22 cellular contexts compared by ENCODE assay signal in the genomic region with DNA sequence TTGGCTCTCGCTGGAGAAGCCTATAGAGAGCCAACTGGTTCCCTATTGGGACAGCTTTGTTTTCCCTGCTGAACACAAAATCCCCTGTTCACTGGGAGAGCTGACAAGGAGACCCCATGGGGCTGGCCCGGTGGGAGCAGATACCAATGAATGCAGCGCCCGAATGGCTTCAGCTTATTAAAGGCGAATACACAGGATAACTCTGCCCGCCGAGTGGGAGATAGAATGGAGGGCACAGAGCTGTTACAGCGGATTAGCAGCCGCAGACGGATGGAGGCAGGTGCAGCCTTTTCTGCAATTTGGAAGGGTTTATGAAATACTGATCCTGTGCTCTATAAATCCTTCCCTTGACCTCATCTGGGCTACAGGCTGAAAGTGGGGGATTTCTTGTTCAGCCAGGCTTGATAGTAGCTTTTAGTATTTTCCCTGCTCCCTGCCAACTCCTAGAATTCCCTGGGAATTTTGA.
DNase-seq lines count a peak whose midpoint lies in the region; TF ChIP-seq lines count a peak whose summit lies in the region.
"Had no signal": no experiment of that assay in that cellular context is flagged by ENCODE, and none has a peak within 500 bp of the region (broad histone marks: within the 10 kb centered on the region; RNA-seq: fewer than 3 reads in every experiment).

No MANE protein-coding gene starts in this region.

- CTCF ChIA-PET in HEK293 (lab: Yijun Ruan, JAX) = interaction anchor here (0.7 kb wide), 1 partner anchor 202 kb away, joined by 3 read pairs; no protein-coding TSS in a partner anchor

- H3K9me3 ChIP-seq in HEK293 (ENCODE audit: control insufficient read depth, insufficient read depth, low read depth, low read length) (no peaks in the 10 kb centered on the region), thymus (ENCODE audit: control insufficient read depth) (no peaks in the 10 kb centered on the region)
- H3K9me3 ChIP-seq: neutrophil, Peyer's patch, upper lobe of left lung had no signal

- H3K4me3 ChIP-seq in HEK293 (ENCODE audit: low read depth, low read length) = no peak overlapping the region
- H3K4me3 ChIP-seq in thymus (ENCODE audit: low read length) = no peak overlapping the region
- H3K4me3 ChIP-seq: Peyer's patch, smooth muscle cell, upper lobe of left lung had no signal

- H3K4me1 ChIP-seq in HEK293 (ENCODE audit: control insufficient read depth, insufficient read depth, low read length) (peaks cover 2% of the 10 kb centered on the region; the same call in 1 of the 2 replicates), thymus (ENCODE audit: control insufficient read depth, insufficient read depth, low read length) (peaks cover 49% of the 10 kb centered on the region)
- H3K4me1 ChIP-seq: upper lobe of left lung had no signal

- WGBS in thymus = 98% methylated on average over 10 of the region's 10 CpGs

- no peaks in the 10 kb centered on the region for H3K27me3 ChIP-seq in thymus (ENCODE audit: control insufficient read depth, insufficient read depth)
- H3K27me3 ChIP-seq: neutrophil, Peyer's patch, upper lobe of left lung had no signal

- H3K27ac ChIP-seq in HEK293 (ENCODE audit: extremely low read depth, low read depth, low read length) (no peak overlapping the region), thymus (ENCODE audit: low read depth) (peak overlapping the region; percentile 55)
- H3K27ac ChIP-seq: neutrophil, Peyer's patch, upper lobe of left lung had no signal

- DNase-seq in NCI-H524 treated with DMSO at 0.1 percent for 48 hours (lab: John Stamatoyannopoulos, UW) (peak; percentile 63), myocyte (ENCODE audit: low read depth) (peak; percentile 56), epidermal melanocyte (ENCODE audit: insufficient read length, low spot score) (no peak), SKM-1 (lab: John Stamatoyannopoulos, UW; ENCODE audit: unreplicated experiment) (no peak)
- DNase-seq in activated CD4-positive, alpha-beta T cell treated with anti-CD3 and anti-CD28 coated beads, Interleukin-2, amount 50 U/mL, for 4 hours = no peak
- DNase-seq: activated CD4-positive, CD25-positive, alpha-beta regulatory T cell treated with anti-CD3 and anti-CD28 coated beads, Interleukin-2, amount 50 U/mL, for 72 hours; activated CD8-positive, alpha-beta T cell treated with anti-CD3 and anti-CD28 coated beads, Interleukin-2, amount 10 ng/mL, durations not matched to agents 7 days and 5 days; activated effector memory CD4-positive, alpha-beta T cell treated with Interleukin-2 at 50 U/mL for 16 hours; activated naive CD8-positive, alpha-beta T cell treated with anti-CD3 and anti-CD28 coated beads, Interleukin-2, amount 50 U/mL, for 24 hours; dermis blood vessel endothelial cell; IMR-90; left colon; NCI-H1048; NCI-H187; stimulated activated CD4-positive, alpha-beta T cell treated with anti-CD3 and anti-CD28 coated beads, Interleukin-2, amount 100 ng/mL, for 24 hours; T-cell; upper lobe of left lung had no signal

- H3K36me3 ChIP-seq in HEK293 (ENCODE audit: control insufficient read depth in 2 of 2, insufficient read depth in 1 of 2, low read length in 2 of 2) (peaks cover 0 to 15% of the 10 kb centered on the region in 2 experiments; a peak in 2 of 3 replicates), thymus (ENCODE audit: control insufficient read depth, insufficient read depth) (no peaks in the 10 kb centered on the region)
- H3K36me3 ChIP-seq: neutrophil, Peyer's patch, upper lobe of left lung had no signal

- no peak for TF ChIP-seq CTCF in HEK293 (tag by site-specific recombination; IDR thresholded peaks at IDR 0.05)

- POLR2A ChIA-PET in HEK293 (lab: Yijun Ruan, JAX) = interaction anchor here (1.2 kb wide), 1 partner anchor 16 kb away, joined by 3 read pairs; no protein-coding TSS in a partner anchor

TF ChIP-seq in HEK293, 187 proteins besides CTCF, POLR2A, EP300 and RAD21:
- TF ChIP-seq ZNF623 (tag by site-specific recombination; IDR thresholded peaks at IDR 0.05) (no peak), PRDM10 (tag by site-specific recombination; IDR thresholded peaks at IDR 0.05) (no peak), ZNF174 (tag by site-specific recombination; IDR thresholded peaks at IDR 0.05) (no peak), GLIS2 (tag by site-specific recombination; IDR thresholded peaks at IDR 0.05) (no peak), ZIC2 (tag by site-specific recombination; IDR thresholded peaks at IDR 0.05) (peak; percentile 87), ZNF837 (tag by site-specific recombination; IDR thresholded peaks at IDR 0.05) (no peak), KLF17 (tag by site-specific recombination; IDR thresholded peaks at IDR 0.05) (no peak)
TF ChIP-seq in HEK293: peak in this region for 1.

Comparison
In these comparisons a context has a peak if more than half of its experiments do, and no peak if none do; other contexts are left out.
1. DNase-seq: peak in NCI-H524 treated with DMSO at 0.1 percent for 48 hours (single experiment) and myocyte (single experiment); none in epidermal melanocyte (single experiment), activated CD4-positive, alpha-beta T cell treated with anti-CD3 and anti-CD28 coated beads, Interleukin-2, amount 50 U/mL, for 4 hours (0 of 2) and SKM-1 (single experiment).